Comparison of ENCODE assay signal across 25 cellular contexts in the genomic region with DNA sequence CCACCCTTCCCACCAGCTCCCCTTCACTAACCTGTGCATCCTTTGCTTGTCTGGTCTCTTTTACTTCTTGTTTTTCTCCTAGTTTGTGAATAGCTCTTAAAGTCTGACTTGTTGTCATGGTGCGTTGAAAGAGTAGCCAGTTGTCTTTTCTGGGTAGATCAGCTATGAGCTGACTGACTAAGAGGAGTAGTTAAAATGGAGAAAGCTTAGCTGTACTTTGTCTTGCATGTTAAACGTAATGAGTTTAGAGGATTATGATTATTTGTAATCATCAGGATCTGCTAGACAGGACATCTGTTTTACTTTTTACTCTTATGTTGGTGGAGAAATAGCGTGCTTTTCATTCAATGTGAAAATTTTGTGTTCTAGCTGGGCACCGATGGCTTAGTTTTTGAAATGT. TPM values are rescaled to one million over a fixed set of nuclear protein-coding genes. Genes with fewer than 3 reads are reported as not detected.
DNase-seq lines count a peak whose midpoint lies in the region; ATAC-seq and TF ChIP-seq lines count a peak whose summit lies in the region.
"Had no signal": no experiment of that assay in that cellular context is flagged by ENCODE, and none has a peak within 500 bp of the region (broad histone marks: within the 10 kb centered on the region; RNA-seq: fewer than 3 reads in every experiment).

No MANE protein-coding gene starts in this region.

- H3K27ac ChIP-seq in GM23338 (ENCODE audit: low read depth) (0 out of 2 replicates have a peak overlapping the region, but pooled peaks have one; percentile 8), foreskin keratinocyte (no peak overlapping the region), PC-3 (ENCODE audit: low read length) (no peak overlapping the region), OCI-LY7 (ENCODE audit: low read depth, low read length, poor library complexity, severe bottlenecking) (no peak overlapping the region)
- H3K27ac ChIP-seq: ascending aorta, stomach, tibial artery had no signal

- no peaks in the 10 kb centered on the region; the same call in 1 of the 2 replicates for H4K20me1 ChIP-seq in GM23338 (replicated peaks; ENCODE audit: insufficient read depth)
- H4K20me1 ChIP-seq in PC-3 (ENCODE audit: low read length) = no peaks in the 10 kb centered on the region
- H4K20me1 ChIP-seq in OCI-LY7 (ENCODE audit: insufficient read depth, low read length) = 0 out of 2 replicates have a peak, but pooled peaks cover 4% of the 10 kb centered on the region

- H3K79me2 ChIP-seq in GM23338 (replicated peaks; ENCODE audit: insufficient read depth) = peaks cover 58% of the 10 kb centered on the region
- peaks cover 49% of the 10 kb centered on the region for H3K79me2 ChIP-seq in PC-3 (ENCODE audit: low read length)
- H3K79me2 ChIP-seq in OCI-LY7 (ENCODE audit: insufficient read depth, low read depth, low read length) = peaks cover 58% of the 10 kb centered on the region; the same call in 1 of the 2 replicates

- H3K4me1 Mint-ChIP-seq in GM23338 (peaks cover 13% of the 10 kb centered on the region), activated B cell treated with CpG ODN at 0.5 μM for 24 hours (peaks cover 32% of the 10 kb centered on the region), osteocyte (ENCODE audit: unreplicated experiment) (peaks cover 45% of the 10 kb centered on the region)

- H3F3A ChIP-seq in GM23338 (replicated peaks; ENCODE audit: low read depth) = no peaks in the 10 kb centered on the region
- H3F3A ChIP-seq in PC-3 (ENCODE audit: low read length, unreplicated experiment) = no peaks in the 10 kb centered on the region

- POLR2A ChIA-PET in activated B cell treated with CpG ODN at 0.5 μM for 24 hours (lab: Charles Lee) (no interaction called here), PC-3 (lab: Charles Lee; ENCODE audit: unreplicated experiment) (no interaction called here), OCI-LY7 (lab: Charles Lee) (interaction anchor here (0.7 to 3.5 kb wide), 7 partner anchors 10 to 30 kb away, joined by 3 to 13 read pairs (median 8); no protein-coding TSS in a partner anchor)

- H3K4me3 Mint-ChIP-seq in GM23338 = no peak overlapping the region
- H3K4me3 Mint-ChIP-seq in activated B cell treated with CpG ODN at 0.5 μM for 24 hours = no peak overlapping the region
- H3K4me3 Mint-ChIP-seq in osteocyte (ENCODE audit: unreplicated experiment) = no peak overlapping the region
- H3K4me3 Mint-ChIP-seq: activated CD8-positive, alpha-beta T cell treated with anti-CD3 and anti-CD28 coated beads for 36 hours; B cell; dendritic cell treated with granulocyte-macrophage colony-stimulating factor and Interleukin-4, amounts not matched to agents 40 ng/mL and 50 ng/mL, for 4 days; natural killer cell had no signal

- peaks cover 2% of the 10 kb centered on the region for H3K27me3 Mint-ChIP-seq in GM23338 (ENCODE audit: insufficient read depth, low read depth, poor library complexity)
- H3K27me3 Mint-ChIP-seq in activated B cell treated with CpG ODN at 0.5 μM for 24 hours = no peaks in the 10 kb centered on the region
- H3K27me3 Mint-ChIP-seq in osteocyte (ENCODE audit: unreplicated experiment) = no peaks in the 10 kb centered on the region
- H3K27me3 Mint-ChIP-seq: activated CD8-positive, alpha-beta T cell treated with anti-CD3 and anti-CD28 coated beads for 36 hours; B cell; dendritic cell treated with granulocyte-macrophage colony-stimulating factor and Interleukin-4, amounts not matched to agents 40 ng/mL and 50 ng/mL, for 4 days; IgD-negative memory B cell had no signal

- H3K36me3 ChIP-seq in GM23338 (ENCODE audit: insufficient read depth) (no peaks in the 10 kb centered on the region), PC-3 (ENCODE audit: low read depth, low read length) (no peaks in the 10 kb centered on the region), OCI-LY7 (ENCODE audit: insufficient read depth, low read length) (peaks cover 39% of the 10 kb centered on the region)

- H3K9me2 ChIP-seq in GM23338 (ENCODE audit: insufficient read depth) = 0 out of 2 replicates have a peak, but pooled peaks cover 3% of the 10 kb centered on the region
- H3K9me2 ChIP-seq in PC-3 (replicated peaks; ENCODE audit: low read length) = no peaks in the 10 kb centered on the region
- no peaks in the 10 kb centered on the region for H3K9me2 ChIP-seq in OCI-LY7 (ENCODE audit: insufficient read depth, low read length)

- H3K4me2 ChIP-seq in GM23338 (no peak overlapping the region), PC-3 (ENCODE audit: low read length) (no peak overlapping the region), OCI-LY7 (ENCODE audit: low read length) (no peak overlapping the region)

- no TSS peak for BruUV-seq in PC-3 (replicated peaks; lab: Mats Ljungman, UMichigan)
- BruUV-seq in OCI-LY7 (replicated peaks; lab: Mats Ljungman, UMichigan) = no TSS peak

- H3K4me1 ChIP-seq in GM23338 (ENCODE audit: insufficient read depth) = no peaks in the 10 kb centered on the region
- no peaks in the 10 kb centered on the region for H3K4me1 ChIP-seq in foreskin keratinocyte
- peaks cover 7% of the 10 kb centered on the region; the same call in 1 of the 2 replicates for H3K4me1 ChIP-seq in PC-3 (ENCODE audit: insufficient read depth, low read length)
- H3K4me1 ChIP-seq in OCI-LY7 (ENCODE audit: insufficient read depth, low read length, poor library complexity, severe bottlenecking) = peaks cover 29% of the 10 kb centered on the region

- no peaks in the 10 kb centered on the region for H3K27me3 ChIP-seq in GM23338 (ENCODE audit: insufficient read depth)
- no peaks in the 10 kb centered on the region for H3K27me3 ChIP-seq in foreskin keratinocyte
- H3K27me3 ChIP-seq in PC-3 (ENCODE audit: low read length) = no peaks in the 10 kb centered on the region
- H3K27me3 ChIP-seq: ascending aorta, stomach, tibial artery had no signal

- H3K4me3 ChIP-seq in GM23338 (no peak overlapping the region), PC-3 (ENCODE audit: low read length) (no peak overlapping the region), OCI-LY7 (ENCODE audit: low read depth, low read length, poor library complexity, severe bottlenecking) (no peak overlapping the region)
- H3K4me3 ChIP-seq: ascending aorta, stomach, tibial artery had no signal

- peaks cover 9% of the 10 kb centered on the region for H3K36me3 Mint-ChIP-seq in GM23338 (ENCODE audit: low read depth)
- peaks cover 36% of the 10 kb centered on the region for H3K36me3 Mint-ChIP-seq in activated B cell treated with CpG ODN at 0.5 μM for 24 hours (ENCODE audit: low read depth)
- H3K36me3 Mint-ChIP-seq in osteocyte (ENCODE audit: unreplicated experiment) = peaks cover 19% of the 10 kb centered on the region

- CTCF ChIA-PET in activated B cell treated with CpG ODN at 0.5 μM for 24 hours (lab: Charles Lee) (interaction anchor here (1.2 kb wide), 1 partner anchor 37 kb away, joined by 3 read pairs; no protein-coding TSS in a partner anchor), PC-3 (lab: Charles Lee) (no interaction called here), OCI-LY7 (lab: Charles Lee; ENCODE audit: unreplicated experiment) (no interaction called here)

- peak; percentile 5 for DNase-seq in Ammon's horn (ENCODE audit: low spot score)
- DNase-seq in GM23338 (ENCODE audit: low spot score) = no peak
- DNase-seq in activated B cell treated with CpG ODN at 0.5 μM for 24 hours = no peak
- DNase-seq in foreskin keratinocyte = no peak
- no peak for DNase-seq in PC-3
- no peak for DNase-seq in OCI-LY7 (ENCODE audit: low spot score)
- no peak for DNase-seq in osteocyte (ENCODE audit: extremely low spot score, unreplicated experiment)
- DNase-seq in mucosa of gallbladder (ENCODE audit: low spot score) = no peak
- DNase-seq: activated CD4-positive, CD25-positive, alpha-beta regulatory T cell treated with anti-CD3 and anti-CD28 coated beads, Interleukin-2, amount 50 U/mL, for 72 hours; activated CD8-positive, alpha-beta T cell treated with anti-CD3 and anti-CD28 coated beads for 36 hours; central memory CD4-positive, alpha-beta T cell; GF-D8; midbrain; natural killer cell; NCI-H1105 treated with DMSO at 0.1 percent for 48 hours; NCI-H1930; NCI-H526; stomach; tibial artery had no signal

- H3K9me3 Mint-ChIP-seq in GM23338 (no peaks in the 10 kb centered on the region), activated B cell treated with CpG ODN at 0.5 μM for 24 hours (no peaks in the 10 kb centered on the region), osteocyte (ENCODE audit: unreplicated experiment) (peaks cover 4% of the 10 kb centered on the region)
- H3K9me3 Mint-ChIP-seq: IgD-negative memory B cell had no signal

- no peak for ATAC-seq in GM23338
- ATAC-seq in activated B cell treated with CpG ODN at 0.5 μM for 24 hours (ENCODE audit: low read depth) = no peak
- peak; percentile 60 for ATAC-seq in foreskin keratinocyte
- ATAC-seq in PC-3 = no peak
- ATAC-seq: activated CD8-positive, alpha-beta T cell treated with anti-CD3 and anti-CD28 coated beads for 36 hours; activated naive CD4-positive, alpha-beta T cell treated with anti-CD3 and anti-CD28 coated beads, Interleukin-2, amount 50 U/mL, for 72 hours; natural killer cell had no signal

- H3K9me3 ChIP-seq in PC-3 (ENCODE audit: low read length) (no peaks in the 10 kb centered on the region), OCI-LY7 (ENCODE audit: low read length) (no peaks in the 10 kb centered on the region; the same call in 1 of the 2 replicates)
- H3K9me3 ChIP-seq: ascending aorta, stomach, tibial artery had no signal

- H3K27ac Mint-ChIP-seq in GM23338 (peak overlapping the region; percentile 19; the same call in 1 of the 2 replicates), activated B cell treated with CpG ODN at 0.5 μM for 24 hours (peak overlapping the region; percentile 13), osteocyte (ENCODE audit: unreplicated experiment) (no peak overlapping the region)
- H3K27ac Mint-ChIP-seq: activated CD8-positive, alpha-beta T cell treated with anti-CD3 and anti-CD28 coated beads for 36 hours; activated naive CD4-positive, alpha-beta T cell treated with anti-CD3 and anti-CD28 coated beads, Interleukin-2, amount 50 U/mL, for 72 hours; activated T-helper 2 cell treated with anti-CD3 and anti-CD28 coated beads, Interferon-gamma antibody, Interleukin-2, Interleukin-4, amounts not matched to agents 10 μg/mL and 5 μg/mL and 100 μg/mL, durations not matched to agents 14 hours and 24 hours and 36 hours; B cell; dendritic cell treated with granulocyte-macrophage colony-stimulating factor and Interleukin-4, amounts not matched to agents 40 ng/mL and 50 ng/mL, for 4 days; IgD-negative memory B cell; natural killer cell had no signal

- no peak overlapping the region for H3K9ac ChIP-seq in PC-3 (ENCODE audit: low read length)

- TF ChIP-seq CTCF in GM23338 (conservative IDR thresholded peaks at IDR 0.05; ENCODE audit: low read depth in 2 of 2) (no peak), activated B cell treated with CpG ODN at 0.5 μM for 24 hours (IDR thresholded peaks at IDR 0.05) (no peak), foreskin keratinocyte (conservative IDR thresholded peaks at IDR 0.05) (no peak), PC-3 (conservative IDR thresholded peaks at IDR 0.05; ENCODE audit: low read depth, low read length) (no peak), OCI-LY7 (conservative IDR thresholded peaks at IDR 0.05; ENCODE audit: low read length) (no peak), osteocyte (IDR thresholded peaks at IDR 0.05) (no peak)

- intact Hi-C loops in activated B cell treated with CpG ODN at 0.5 μM for 24 hours (cut with micrococcal nuclease) (no loop called here), PC-3 (cut with micrococcal nuclease) (no loop called here), OCI-LY7 (cut with micrococcal nuclease; ENCODE audit: unreplicated experiment) (no loop called here)

- no peak overlapping the region for H2AFZ ChIP-seq in GM23338
- H2AFZ ChIP-seq in PC-3 (ENCODE audit: low read length) = no peak overlapping the region
- no peak overlapping the region for H2AFZ ChIP-seq in OCI-LY7 (ENCODE audit: low read length)

RNA-seq across cellular contexts. Expression of a gene that starts 35.9 kb away (rescaled TPM):
- total RNA-seq in GM23338 (2014; rRNA removed; shearing (Covaris generic)) = 75.7 and 81.9 TPM in 2 replicates
- polyA plus RNA-seq in GM23338 (2016; fragmentation: Nextera tagmentation; extraction: Ambion mirVana) = 21.2 and 28.1 TPM in 2 replicates
- total RNA-seq in activated B cell treated with CpG ODN at 0.5 μM for 24 hours = 43.8 and 59.3 TPM in 2 replicates
- 82.3 and 88.6 TPM in 2 replicates for total RNA-seq in foreskin keratinocyte
- polyA plus RNA-seq in foreskin keratinocyte = 36.2 and 47.5 TPM in 2 replicates
- total RNA-seq in PC-3 (2014; rRNA removed) = 34.0 and 49.1 TPM in 2 replicates
- total RNA-seq in OCI-LY7 (2014; rRNA removed; shearing (Covaris generic)) = 28.6 and 31.1 TPM in 2 replicates
- 46.2 and 56.8 TPM in 2 replicates for total RNA-seq in OCI-LY7 (2022)
- 68.3 and 69.2 TPM in 2 replicates for total RNA-seq in osteocyte
- 78.9 TPM for total RNA-seq in mucosa of gallbladder
